29 cellular contexts compared by ENCODE assay signal in the genomic region with DNA sequence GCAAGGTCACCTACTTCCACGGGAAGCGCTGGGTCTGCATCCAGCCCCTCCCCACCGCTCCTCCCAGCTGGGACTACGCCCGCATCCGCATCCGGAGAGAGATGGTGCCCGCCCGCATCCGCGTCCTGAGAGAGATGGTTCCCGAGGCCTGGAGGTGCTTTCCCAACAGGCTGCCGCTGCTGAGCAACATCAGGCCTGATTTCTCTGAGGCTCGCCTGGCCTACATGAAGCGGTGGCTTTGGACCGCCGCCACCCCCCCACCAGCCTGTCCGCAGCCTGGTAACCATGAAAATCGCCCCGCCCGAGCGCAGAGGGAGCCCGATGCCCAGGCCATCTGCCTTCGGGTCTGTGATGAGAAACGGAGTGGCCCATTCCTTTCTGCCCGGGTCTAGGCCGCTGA. TPM values are rescaled to one million over a fixed set of nuclear protein-coding genes. Genes with fewer than 3 reads are reported as not detected.
"Had no signal": no experiment of that assay in that cellular context is flagged by ENCODE, and none has a peak within 500 bp of the region (broad histone marks: within the 10 kb centered on the region; RNA-seq: fewer than 3 reads in every experiment).

No MANE protein-coding gene starts in this region.

- H3K36me3 ChIP-seq: ascending aorta, cardiac muscle cell, SJSA1, WERI-Rb-1 had no signal

- H3K27me3 ChIP-seq: ascending aorta, cardiac muscle cell, SJSA1 had no signal

- H3K27ac ChIP-seq: ascending aorta, cardiac muscle cell, SJSA1, WERI-Rb-1 had no signal

- H3K4me3 ChIP-seq: ascending aorta, cardiac muscle cell, K562, SJSA1 had no signal

- ATAC-seq: activated CD8-positive, alpha-beta memory T cell treated with anti-CD3 and anti-CD28 coated beads, Interleukin-2, amount 10 ng/mL, durations not matched to agents 7 days and 5 days; K562; Panc1 had no signal

- H3K9me3 ChIP-seq: ascending aorta, SJSA1 had no signal

- DNase-seq: activated CD4-positive, alpha-beta memory T cell treated with anti-CD3 and anti-CD28 coated beads, Interleukin-2, amount 10 ng/mL, durations not matched to agents 7 days and 5 days; activated CD4-positive, alpha-beta T cell treated with anti-CD3 and anti-CD28 coated beads for 1 hour; activated CD4-positive, alpha-beta T cell treated with anti-CD3 and anti-CD28 coated beads for 48 hours; activated CD4-positive, CD25-positive, alpha-beta regulatory T cell; activated CD8-positive, alpha-beta memory T cell treated with anti-CD3 and anti-CD28 coated beads for 24 hours; activated CD8-positive, alpha-beta memory T cell treated with anti-CD3 and anti-CD28 coated beads, Interleukin-2, amount 10 ng/mL, durations not matched to agents 7 days and 5 days; activated CD8-positive, alpha-beta memory T cell treated with anti-CD3 and anti-CD28 coated beads, Interleukin-2, amount 50 U/mL, for 48 hours; activated effector memory CD4-positive, alpha-beta T cell treated with Interleukin-2 at 50 U/mL for 16 hours; activated naive CD4-positive, alpha-beta T cell treated with anti-CD3 and anti-CD28 coated beads, Interleukin-2, amount 10 ng/mL, durations not matched to agents 7 days and 5 days; activated T-cell treated with anti-CD3 and anti-CD28 coated beads, Interleukin-2, amount 50 U/mL, for 48 hours; amniotic stem cell; NCI-H1105; NCI-H1417 treated with DMSO at 0.1 percent for 48 hours; NCI-H187 treated with DMSO at 0.1 percent for 48 hours; NCI-H2081 treated with DMSO at 0.1 percent for 48 hours; NCI-H345; NCI-H524 treated with DMSO at 0.1 percent for 48 hours; SHP77 treated with DMSO at 0.1 percent for 48 hours; T1000; WERI-Rb-1 had no signal

- H3K4me1 ChIP-seq: ascending aorta, SJSA1 had no signal

- FAIRE-seq: K562 had no signal

RNA-seq across cellular contexts. Expression of gene CLTRN, which starts 18.1 kb away (rescaled TPM):
- total RNA-seq: ascending aorta; SJSA1; T-helper 1 cell treated with Interleukin-12 subunit alpha and Interleukin-12 subunit beta and Interleukin-4 antibody, amounts not matched to agents 30 ng/mL and 1 ng/mL, for 36 hours; T-helper 2 cell treated with Interferon-gamma antibody and Interleukin-4, amounts not matched to agents 100 ng/mL and 5 ng/mL, for 36 hours had no signal

RNA-seq across cellular contexts. Expression of gene ACE2, which starts 45.8 kb away (rescaled TPM):
- total RNA-seq: activated CD4-positive, alpha-beta memory T cell treated with anti-CD3 and anti-CD28 coated beads, Interleukin-2, amount 10 ng/mL, durations not matched to agents 7 days and 5 days; activated CD8-positive, alpha-beta memory T cell treated with anti-CD3 and anti-CD28 coated beads, Interleukin-2, amount 10 ng/mL, durations not matched to agents 7 days and 5 days; MCF 10A; RPMI7951; T-helper 1 cell treated with Interleukin-12 subunit alpha and Interleukin-12 subunit beta and Interleukin-4 antibody, amounts not matched to agents 30 ng/mL and 1 ng/mL, for 36 hours; T-helper 2 cell treated with Interferon-gamma antibody and Interleukin-4, amounts not matched to agents 100 ng/mL and 5 ng/mL, for 36 hours had no signal
